ENCODE assay signal across 9 cellular contexts in the genomic region with DNA sequence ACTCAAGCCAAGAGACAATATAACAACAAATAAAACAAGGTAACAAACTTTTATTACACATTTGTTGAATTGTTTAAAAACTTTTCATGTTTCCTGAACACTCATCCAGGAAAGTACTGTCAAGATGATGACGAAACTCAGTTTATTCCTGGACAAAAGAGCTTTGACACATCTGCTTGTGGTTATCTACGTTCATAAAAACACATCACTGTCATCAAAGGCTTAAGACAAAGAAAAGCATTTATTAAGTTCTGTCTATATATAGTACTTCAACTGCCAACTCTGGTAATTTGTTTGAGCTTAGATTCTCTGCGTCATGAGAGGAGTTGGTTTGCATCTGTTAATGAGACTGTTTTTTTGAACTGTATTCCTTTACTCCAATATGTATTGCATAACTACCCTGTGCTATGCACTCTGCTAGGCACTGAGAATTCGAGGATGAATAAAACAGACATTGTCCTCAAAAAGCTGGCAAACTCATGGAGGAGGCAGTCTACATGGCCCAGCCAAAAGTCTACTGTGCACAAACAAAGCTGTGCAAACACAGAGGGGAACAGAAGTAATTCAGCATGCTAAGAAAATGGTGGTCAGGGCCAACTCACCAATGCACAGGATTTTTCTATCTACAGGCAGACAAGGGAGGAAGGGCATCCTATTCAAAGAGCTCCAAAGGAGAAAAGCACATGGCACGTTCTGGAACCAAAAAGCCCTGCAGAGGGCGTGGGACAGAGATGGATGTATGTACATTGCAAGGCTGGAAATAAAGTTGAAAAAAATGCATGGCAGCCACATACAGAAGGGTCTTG. TPM values are rescaled to one million over a fixed set of nuclear protein-coding genes. Genes with fewer than 3 reads are reported as not detected.
DNase-seq lines count a peak whose midpoint lies in the region; ATAC-seq and TF ChIP-seq lines count a peak whose summit lies in the region.
"Had no signal": no experiment of that assay in that cellular context is flagged by ENCODE, and none has a peak within 500 bp of the region (broad histone marks: within the 10 kb centered on the region; RNA-seq: fewer than 3 reads in every experiment).

No MANE protein-coding gene starts in this region.

- TF ChIP-seq CTCF in foreskin keratinocyte (conservative IDR thresholded peaks at IDR 0.05) (peak; percentile 31), uterus (IDR thresholded peaks at IDR 0.05) (no peak)

- intact Hi-C loops in uterus (cut with DNase I; ENCODE audit: low total_unique reads): no loop called here

- no peak for TF ChIP-seq POLR2A in uterus (IDR thresholded peaks at IDR 0.05)

- in situ Hi-C loops in SK-MEL-5 (cut with HindIII; ENCODE audit: low pct_unique_long_range_greater_than_20kb, low sequenced_read_pairs): no loop called here

- H3K27ac ChIP-seq in foreskin keratinocyte (peak overlapping the region; percentile 98), uterus (peak overlapping the region; percentile 46 to 59)

- DNase-seq in NCI-H82 (lab: John Stamatoyannopoulos, UW) (peak; percentile 16), NCI-H82 treated with DMSO at 0.1 percent for 48 hours (lab: John Stamatoyannopoulos, UW; ENCODE audit: unreplicated experiment) (no peak), SK-MEL-5 (ENCODE audit: low read depth, low spot score) (peak; percentile 99), foreskin keratinocyte (peak; percentile 98), uterus (no peak), HuH-7.5 (ENCODE audit: low spot score) (no peak)
- no peak for DNase-seq in activated CD4-positive, alpha-beta T cell treated with anti-CD3 and anti-CD28 coated beads for 48 hours
- DNase-seq: midbrain had no signal

- H3K9me3 ChIP-seq in uterus: no peaks in the 10 kb centered on the region

- H3K36me3 ChIP-seq in uterus: no peaks in the 10 kb centered on the region

- H3K27me3 ChIP-seq in foreskin keratinocyte: no peaks in the 10 kb centered on the region
- no peaks in the 10 kb centered on the region for H3K27me3 ChIP-seq in uterus

- H3K4me1 ChIP-seq in foreskin keratinocyte (peaks cover 42% of the 10 kb centered on the region), uterus (peaks cover 0 to 5% of the 10 kb centered on the region in 2 donors)

- ATAC-seq in foreskin keratinocyte (peak; percentile 82), GM18519 (IDR thresholded peaks at IDR 0.05; ENCODE audit: low FRiP score, unreplicated experiment) (no peak)

- no peak overlapping the region for H3K4me3 ChIP-seq in uterus

RNA-seq across cellular contexts. Expression of a gene that starts 21.5 kb away (rescaled TPM):
- 87.7 and 92.2 TPM in 2 replicates for total RNA-seq in SK-MEL-5 (2014; rRNA removed; shearing (Covaris generic))
- 45.2 and 60.4 TPM in 2 replicates for polyA plus RNA-seq in SK-MEL-5 (2015; cell fraction: cytosol; rRNA removed)
- polyA plus RNA-seq in SK-MEL-5 (2015; cell fraction: nucleus; rRNA removed): 85.3 and 118 TPM in 2 replicates
- total RNA-seq in foreskin keratinocyte: 6.1 and 7.7 TPM in 2 replicates
- 2.1 and 2.7 TPM in 2 replicates for polyA plus RNA-seq in foreskin keratinocyte
- 10 to 100 TPM; 15.6 to 94.8 (median 30.8) TPM for total RNA-seq in uterus

RNA-seq across cellular contexts. Expression of a gene that starts 54.4 kb away (rescaled TPM):
- not detected in 2 replicates for total RNA-seq in SK-MEL-5 (2014; rRNA removed; shearing (Covaris generic))
- polyA plus RNA-seq in SK-MEL-5 (2015; cell fraction: cytosol; rRNA removed): not detected in 2 replicates
- polyA plus RNA-seq in SK-MEL-5 (2015; cell fraction: nucleus; rRNA removed): not detected in 2 replicates
- not detected in 2 replicates for total RNA-seq in foreskin keratinocyte
- not detected in 2 replicates for polyA plus RNA-seq in foreskin keratinocyte
- total RNA-seq in uterus: 1 to 10 TPM in 1 of 4 donors, not detected in 3; 1.2 TPM

Comparison
In these comparisons a context has a peak if more than half of its experiments do, and no peak if none do; other contexts are left out.
1. DNase-seq: peak in NCI-H82 (single experiment), SK-MEL-5 (single experiment) and foreskin keratinocyte (2 of 2); none in NCI-H82 treated with DMSO at 0.1 percent for 48 hours (single experiment), uterus (0 of 2), activated CD4-positive, alpha-beta T cell treated with anti-CD3 and anti-CD28 coated beads for 48 hours (single experiment) and HuH-7.5 (single experiment).